25 cellular contexts compared by ENCODE assay signal in the genomic region with DNA sequence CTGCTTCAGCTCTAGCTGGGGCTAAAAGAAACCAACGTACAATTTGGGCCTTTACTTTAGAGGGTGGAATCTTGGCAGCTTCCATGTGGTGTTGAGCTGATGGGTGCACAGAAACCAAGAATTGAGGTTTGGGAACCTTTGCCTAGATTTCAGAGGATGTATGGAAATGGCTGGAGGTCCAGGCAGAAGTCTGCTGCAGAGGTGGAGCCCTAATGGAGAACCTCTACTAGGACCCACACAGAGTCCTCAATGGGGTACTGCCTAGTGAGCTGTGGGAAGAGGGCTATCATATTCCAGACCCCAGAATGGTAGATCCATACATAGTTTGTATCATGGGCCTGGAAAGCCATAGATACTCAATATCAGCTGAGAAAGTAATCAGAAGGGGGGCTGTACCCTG.
"Had no signal": no experiment of that assay in that cellular context is flagged by ENCODE, and none has a peak within 500 bp of the region (broad histone marks: within the 10 kb centered on the region; RNA-seq: fewer than 3 reads in every experiment).

No MANE protein-coding gene starts in this region.

- DNase-seq: colonic mucosa; cortex of kidney; effector CD8-positive, alpha-beta T cell; effector memory CD8-positive, alpha-beta T cell; endodermal cell; erythroblast; esophagus squamous epithelium; foreskin fibroblast; foreskin melanocyte; gastrocnemius medialis; glutamatergic neuron; head of caudate nucleus; heart right ventricle; hippocampal formation; left cardiac atrium; lower lobe of right lung; mesendoderm; midbrain; naive thymus-derived CD4-positive, alpha-beta T cell had no signal

- H3K9me3 ChIP-seq: colonic mucosa, esophagus squamous epithelium, gastrocnemius medialis, lower lobe of right lung had no signal

- H3K27ac ChIP-seq: colonic mucosa, epithelial cell of prostate, esophagus squamous epithelium, gastrocnemius medialis, heart right ventricle, left lung, lower lobe of right lung had no signal

- FAIRE-seq: endometrium, islet of Langerhans, keratinocyte had no signal

- H3K4me3 ChIP-seq: colonic mucosa, esophagus squamous epithelium, gastrocnemius medialis, heart right ventricle, left lung, lower lobe of right lung had no signal

- H3K4me1 ChIP-seq: colonic mucosa, esophagus squamous epithelium, gastrocnemius medialis, heart right ventricle, left lung, lower lobe of right lung had no signal

- ATAC-seq: effector memory CD8-positive, alpha-beta T cell; esophagus mucosa; gastrocnemius medialis; heart right ventricle; left cardiac atrium; left lung; lower lobe of right lung; naive thymus-derived CD4-positive, alpha-beta T cell had no signal

- H3K27me3 ChIP-seq: colonic mucosa, esophagus squamous epithelium, gastrocnemius medialis, heart right ventricle, left lung had no signal

- H3K36me3 ChIP-seq: colonic mucosa, esophagus squamous epithelium, gastrocnemius medialis, heart right ventricle, left lung, lower lobe of right lung had no signal
